Comparison of ENCODE assay signal across 8 cellular contexts in genomic region chr11:59102259-59102765, GRCh38. TPM values are rescaled to one million over a fixed set of nuclear protein-coding genes. Genes with fewer than 3 reads are reported as not detected.
A peak's percentile ranks its signal among the peaks of the same experiment; 100 is the strongest.
DNase-seq lines count a peak whose midpoint lies in the region; ATAC-seq and TF ChIP-seq lines count a peak whose summit lies in the region.

No MANE protein-coding gene starts in this region.

- no peak overlapping the region for H3K4me3 ChIP-seq in A673 (ENCODE audit: low read depth, low read length, poor library complexity, severe bottlenecking)

- ATAC-seq in GM18868 (IDR thresholded peaks at IDR 0.05; ENCODE audit: unreplicated experiment) (peak; percentile 67), HG03097 (IDR thresholded peaks at IDR 0.05; ENCODE audit: low FRiP score, unreplicated experiment) (peak; percentile 51), T-helper 17 cell (peak; percentile 64)

- H3K4me1 ChIP-seq in A673 (ENCODE audit: insufficient read depth, low read length, poor library complexity, severe bottlenecking): peaks cover 6% of the 10 kb centered on the region

- H3K27me3 ChIP-seq in A673 (replicated peaks; ENCODE audit: insufficient read depth, low read depth, low read length, poor library complexity): peaks cover 19% of the 10 kb centered on the region

- TF ChIP-seq CTCF in A673 (conservative IDR thresholded peaks at IDR 0.05; ENCODE audit: low read depth, low read length): 0 out of 2 replicates have a peak, but pooled peaks have one; percentile 22

- H3K36me3 ChIP-seq in A673 (ENCODE audit: insufficient read depth, low read length, poor library complexity, severe bottlenecking): no peaks in the 10 kb centered on the region

- CTCF ChIA-PET in A673 (lab: Charles Lee): interaction anchor here (0.7 kb wide), 1 partner anchor 35 kb away, joined by 3 read pairs; no protein-coding TSS in a partner anchor

- H3K9me3 ChIP-seq in A673 (ENCODE audit: low read depth, low read length, poor library complexity, severe bottlenecking): no peaks in the 10 kb centered on the region
- no peaks in the 10 kb centered on the region for H3K9me3 ChIP-seq in T-helper 17 cell (ENCODE audit: control insufficient read depth, low read length, poor library complexity, severe bottlenecking)

- intact Hi-C loops in A673 (cut with micrococcal nuclease; ENCODE audit: unreplicated experiment): no loop called here

- H3K27ac Mint-ChIP-seq in T-helper 17 cell: no peak overlapping the region

- H3K27ac ChIP-seq in A673 (ENCODE audit: low read depth, low read length, poor library complexity, severe bottlenecking): no peak overlapping the region

- no TSS peak for BruUV-seq in A673 (replicated peaks; lab: Mats Ljungman, UMichigan)

- DNase-seq in A673 (ENCODE audit: low spot score) (peak; percentile 48), T-helper 17 cell (peak; percentile 28 to 38 (median 30)), astrocyte of the hippocampus (ENCODE audit: low read depth, low spot score) (peak; percentile 48), iPS-NIHi11 (ENCODE audit: low spot score) (peak; percentile 52), DMS153 (lab: John Stamatoyannopoulos, UW) (no peak)
- DNase-seq in stimulated activated CD4-positive, alpha-beta T cell treated with anti-CD3 and anti-CD28 coated beads, Interleukin-15, amount 100 ng/mL, for 24 hours: peak; percentile 82

- H3K36me3 Mint-ChIP-seq in T-helper 17 cell (ENCODE audit: low read depth): no peaks in the 10 kb centered on the region

- H3K27me3 Mint-ChIP-seq in T-helper 17 cell: peaks cover 24% of the 10 kb centered on the region

- peaks cover 32% of the 10 kb centered on the region for H3K4me1 Mint-ChIP-seq in T-helper 17 cell

- H3K4me3 Mint-ChIP-seq in T-helper 17 cell: peak overlapping the region; percentile 86

- POLR2A ChIA-PET in A673 (lab: Charles Lee; ENCODE audit: low non-redundant PET): no interaction called here

RNA-seq across cellular contexts. Expression of gene FAM111B, which starts 4.7 kb away (rescaled TPM):
- 41.5 and 50.1 TPM in 2 replicates for total RNA-seq in A673 (2021)
- 1 to 10 TPM; 1.4 to 2.0 TPM for total RNA-seq in T-helper 17 cell

RNA-seq across cellular contexts. Expression of gene GLYATL1B, which starts 16.2 kb away (rescaled TPM):
- total RNA-seq in A673 (2021) (not detected in 2 replicates), T-helper 17 cell (not detected)

RNA-seq across cellular contexts. Expression of gene FAM111A, which starts 40.3 kb away (rescaled TPM):
- 47.7 and 54.8 TPM in 2 replicates for total RNA-seq in A673 (2021)
- 10 to 100 TPM; 60.5 to 63.6 TPM for total RNA-seq in T-helper 17 cell

Comparison
In these comparisons a context has a peak if more than half of its experiments do, and no peak if none do; other contexts are left out.
1. RNA of gene FAM111B, which starts 4.7 kb away (total RNA-seq): 41.5 to 50.1 TPM in A673; 1.4 to 2.0 TPM in T-helper 17 cell; every median in the first group is over 10 times any median in the second.
2. Peak in every context shown above with its lines, with median percentiles within 50 percentile points of each other: ATAC-seq.